Comparison of ENCODE assay signal across 1 cellular context in the genomic region with DNA sequence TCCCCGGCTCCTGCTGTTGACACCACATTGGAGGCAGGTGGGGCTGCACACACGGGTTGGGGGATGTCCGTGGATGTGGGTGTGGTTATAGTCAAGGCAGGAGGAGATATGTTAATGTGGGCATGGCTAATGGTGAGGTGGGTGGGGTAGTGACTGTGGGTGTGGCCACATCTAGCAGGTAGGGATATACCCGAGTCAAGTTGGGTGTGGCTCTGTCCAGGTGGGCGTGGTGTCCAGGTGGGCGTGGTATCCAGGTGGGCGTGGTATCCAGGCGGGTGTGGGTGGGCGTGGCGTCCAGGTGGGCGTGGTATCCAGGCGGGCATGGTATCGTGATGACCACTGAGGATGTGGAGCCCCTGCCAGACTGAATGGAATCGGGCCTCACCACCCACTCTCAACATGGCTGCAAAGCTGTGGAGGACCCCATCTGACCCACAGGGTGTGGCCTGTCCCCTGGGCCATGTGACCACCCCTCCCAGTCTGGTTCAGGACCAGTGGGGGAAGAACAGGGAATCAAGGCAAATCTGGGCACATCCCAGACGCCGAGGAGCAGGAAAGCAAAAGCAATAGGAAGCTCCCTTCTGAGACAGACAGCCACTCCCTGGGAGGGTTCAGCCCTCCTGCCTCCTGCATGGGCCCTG.
A peak's percentile ranks its signal among the peaks of the same experiment; 100 is the strongest.
TF ChIP-seq lines count a peak whose summit lies in the region.

No MANE protein-coding gene starts in this region.

TF ChIP-seq in WTC11, 78 proteins besides CTCF, POLR2A, EP300 and RAD21:
- TF ChIP-seq, protein P1, sequence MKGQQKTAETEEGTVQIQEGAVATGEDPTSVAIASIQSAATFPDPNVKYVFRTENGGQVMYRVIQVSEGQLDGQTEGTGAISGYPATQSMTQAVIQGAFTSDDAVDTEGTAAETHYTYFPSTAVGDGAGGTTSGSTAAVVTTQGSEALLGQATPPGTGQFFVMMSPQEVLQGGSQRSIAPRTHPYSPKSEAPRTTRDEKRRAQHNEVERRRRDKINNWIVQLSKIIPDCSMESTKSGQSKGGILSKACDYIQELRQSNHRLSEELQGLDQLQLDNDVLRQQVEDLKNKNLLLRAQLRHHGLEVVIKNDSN (CRISPR knock-in tag; IDR thresholded peaks at IDR 0.05), result 0 out of 2 replicates have a peak, but pooled peaks have one; percentile 21
- no peak for TF ChIP-seq IRF2 (CRISPR knock-in tag; IDR thresholded peaks at IDR 0.05; ENCODE audit: borderline replicate concordance, low read depth)
